22 cellular contexts compared by ENCODE assay signal in the genomic region with DNA sequence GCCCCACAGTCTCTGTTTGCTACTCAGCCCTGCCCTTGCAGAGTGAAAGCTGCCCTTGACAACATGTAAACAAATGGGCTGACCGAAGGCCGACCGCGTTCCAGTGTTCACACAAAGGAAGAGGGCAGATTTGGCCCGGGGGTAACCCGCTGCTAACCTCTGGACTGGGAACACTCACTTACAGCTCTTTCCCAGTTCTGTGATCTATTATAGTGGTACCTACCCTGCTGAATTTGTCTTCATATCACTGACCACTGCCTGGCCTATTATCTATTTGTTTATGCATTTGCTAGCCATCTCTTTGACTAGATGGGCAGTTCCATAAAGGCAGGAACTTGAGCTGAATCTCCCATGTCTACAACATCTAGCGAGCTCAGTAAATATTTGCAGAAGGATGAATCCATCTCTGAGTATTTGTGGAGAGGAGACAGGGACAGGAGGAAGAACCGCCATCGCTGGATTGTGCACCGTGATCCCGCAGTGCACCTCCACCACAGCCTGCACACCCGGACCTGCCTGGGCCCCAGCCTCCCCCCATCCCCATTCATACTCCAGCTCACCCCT. TPM values are rescaled to one million over a fixed set of nuclear protein-coding genes. Genes with fewer than 3 reads are reported as not detected.
DNase-seq lines count a peak whose midpoint lies in the region; ATAC-seq and TF ChIP-seq lines count a peak whose summit lies in the region.
"Had no signal": no experiment of that assay in that cellular context is flagged by ENCODE, and none has a peak within 500 bp of the region (broad histone marks: within the 10 kb centered on the region; RNA-seq: fewer than 3 reads in every experiment).

No MANE protein-coding gene starts in this region.

- H3K9me3 ChIP-seq in WERI-Rb-1 (ENCODE audit: severe bottlenecking), result no peaks in the 10 kb centered on the region
- no peaks in the 10 kb centered on the region for H3K9me3 ChIP-seq in mesenchymal stem cell (ENCODE audit: control insufficient read depth, low read length)
- H3K9me3 ChIP-seq: ascending aorta, MG63 had no signal

- no peak overlapping the region for H3K4ac ChIP-seq in mesenchymal stem cell (ENCODE audit: low read depth in 1 of 2, low read length in 2 of 2)

- H3K27me3 ChIP-seq in WERI-Rb-1 (ENCODE audit: insufficient read depth, low read depth, severe bottlenecking), result no peaks in the 10 kb centered on the region
- H3K27me3 ChIP-seq in mesenchymal stem cell (ENCODE audit: control insufficient read depth in 1 of 2, insufficient read depth in 1 of 2, low read length in 2 of 2), result peaks cover 0 to 24% of the 10 kb centered on the region in 2 experiments
- H3K27me3 ChIP-seq: ascending aorta, MG63 had no signal

- no peaks in the 10 kb centered on the region for H3K79me1 ChIP-seq in mesenchymal stem cell (replicated peaks; ENCODE audit: low read length, poor library complexity, severe bottlenecking)

- WGBS in mesenchymal stem cell, result 62% methylated on average over 12 of the region's 12 CpGs

- H3K4me2 ChIP-seq in mesenchymal stem cell (ENCODE audit: low read length, poor library complexity, severe bottlenecking), result no peak overlapping the region

- H4K91ac ChIP-seq in mesenchymal stem cell (ENCODE audit: low read length), result no peak overlapping the region

- no peak for ATAC-seq in GM19395 (IDR thresholded peaks at IDR 0.05; ENCODE audit: unreplicated experiment)
- no peak for ATAC-seq in HG02852 (IDR thresholded peaks at IDR 0.05; ENCODE audit: unreplicated experiment)
- ATAC-seq: SK-N-SH treated with all-trans-retinoic acid at 6 μM for 48 hours had no signal

- H2AK5ac ChIP-seq in mesenchymal stem cell (ENCODE audit: low read length, severe bottlenecking), result no peak overlapping the region

- peak overlapping the region; percentile 55 for H3K27ac ChIP-seq in 22Rv1
- peak overlapping the region; percentile 49 for H3K27ac ChIP-seq in WERI-Rb-1
- no peak overlapping the region for H3K27ac ChIP-seq in mesenchymal stem cell (ENCODE audit: low read length, poor library complexity, severe bottlenecking)
- H3K27ac ChIP-seq: ascending aorta had no signal

- H3K23ac ChIP-seq in mesenchymal stem cell (ENCODE audit: low read length in 2 of 2), result no peak overlapping the region

- TF ChIP-seq CTCF in 22Rv1 (IDR thresholded peaks at IDR 0.05), result no peak
- TF ChIP-seq CTCF in WERI-Rb-1 (IDR thresholded peaks at IDR 0.05; ENCODE audit: low read depth, low read length), result no peak

- no peak overlapping the region for H2BK12ac ChIP-seq in mesenchymal stem cell (ENCODE audit: low read length in 2 of 2)

- DNase-seq in ELF-1 (ENCODE audit: low read depth, low spot score) (peak; percentile 76), WERI-Rb-1 (no peak), mesenchymal stem cell (peak; percentile 45), HCEC 1CT (no peak)
- DNase-seq in activated effector memory CD4-positive, alpha-beta T cell treated with anti-CD3 and anti-CD28 coated beads, Interleukin-2, amount 50 U/mL, for 16 hours, result no peak
- DNase-seq: activated B cell treated with CpG ODN at 0.5 μM for 24 hours; activated CD4-positive, alpha-beta memory T cell treated with anti-CD3 and anti-CD28 coated beads for 36 hours; activated CD8-positive, alpha-beta memory T cell treated with anti-CD3 and anti-CD28 coated beads, Interleukin-2, amount 50 U/mL, for 48 hours; activated naive CD8-positive, alpha-beta T cell treated with anti-CD3 and anti-CD28 coated beads for 36 hours; Calu3; HFFc6; MG63; NCI-H1694; NCI-H2171 treated with DMSO at 0.1 percent for 48 hours; NCI-H82; small intestine; stimulated activated CD4-positive, alpha-beta T cell treated with anti-CD3 and anti-CD28 coated beads, Interleukin-2, amount 100 ng/mL, for 24 hours had no signal

- H3K36me3 ChIP-seq in WERI-Rb-1 (peaks cover 96% of the 10 kb centered on the region), mesenchymal stem cell (ENCODE audit: control insufficient read depth in 1 of 2, insufficient read depth in 2 of 2, low read depth in 1 of 2, low read length in 2 of 2) (peaks cover 0 to 7% of the 10 kb centered on the region in 2 experiments)
- H3K36me3 ChIP-seq: MG63 had no signal

- no peak overlapping the region for H3K9ac ChIP-seq in mesenchymal stem cell (ENCODE audit: low read length)

- H3K14ac ChIP-seq in mesenchymal stem cell (ENCODE audit: low read length in 2 of 2), result no peak overlapping the region

- no peak overlapping the region for H2BK5ac ChIP-seq in mesenchymal stem cell (ENCODE audit: low read depth, low read length, poor library complexity, severe bottlenecking)

- no peak overlapping the region for H2BK15ac ChIP-seq in mesenchymal stem cell (ENCODE audit: low read depth, poor library complexity, severe bottlenecking)

- peaks cover 7% of the 10 kb centered on the region for H3K4me1 ChIP-seq in mesenchymal stem cell (ENCODE audit: control insufficient read depth, insufficient read depth, low read depth, low read length)
- H3K4me1 ChIP-seq: ascending aorta had no signal

- H2BK120ac ChIP-seq in mesenchymal stem cell (ENCODE audit: low read depth, low read length), result no peak overlapping the region

- H3K4me3 ChIP-seq in WERI-Rb-1 (ENCODE audit: low read depth, low read length) (no peak overlapping the region), mesenchymal stem cell (ENCODE audit: insufficient read depth in 1 of 2, low read depth in 1 of 2, low read length in 2 of 2) (no peak overlapping the region)
- H3K4me3 ChIP-seq: ascending aorta, MG63 had no signal

- no peak overlapping the region for H3K18ac ChIP-seq in mesenchymal stem cell (ENCODE audit: low read depth in 1 of 2, low read length in 2 of 2)

- H4K8ac ChIP-seq in mesenchymal stem cell (ENCODE audit: low read length), result no peak overlapping the region

- no peak overlapping the region for H2AFZ ChIP-seq in mesenchymal stem cell (ENCODE audit: low read depth, low read length)

RNA-seq across cellular contexts. Expression of gene SLC29A3, which starts 15.3 kb away (rescaled TPM):
- 2.4 TPM for polyA plus RNA-seq in mesenchymal stem cell (2013, experiment 1 of 2)
- polyA plus RNA-seq in mesenchymal stem cell (2013, experiment 2 of 2), result 2.1 TPM

Comparison
In these comparisons a context has a peak if more than half of its experiments do, and no peak if none do; other contexts are left out.
1. DNase-seq: peak in ELF-1 (single experiment) and mesenchymal stem cell (single experiment); none in WERI-Rb-1 (single experiment), activated effector memory CD4-positive, alpha-beta T cell treated with anti-CD3 and anti-CD28 coated beads, Interleukin-2, amount 50 U/mL, for 16 hours (single experiment) and HCEC 1CT (single experiment).